ENCODE assay signal across 11 cellular contexts in the genomic region with DNA sequence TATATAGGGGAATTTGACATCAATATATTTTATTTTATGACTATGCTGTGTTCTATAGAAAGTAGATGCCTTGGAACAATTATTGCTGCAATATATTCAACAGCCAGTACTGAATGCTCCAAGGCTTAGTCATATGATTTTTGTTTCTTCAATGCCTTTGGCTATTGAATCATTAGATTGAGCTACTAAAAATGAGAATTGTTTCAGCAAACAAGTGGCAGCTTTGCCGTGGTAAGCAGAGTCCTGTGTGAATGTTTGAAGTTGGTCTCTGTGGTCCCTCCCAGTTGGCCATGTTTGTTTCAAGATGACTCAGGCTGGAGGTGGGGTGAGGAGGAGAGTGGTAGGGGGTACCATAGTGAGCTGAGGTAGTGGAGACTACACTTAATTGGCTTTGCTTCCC.
DNase-seq lines count a peak whose midpoint lies in the region; ATAC-seq and TF ChIP-seq lines count a peak whose summit lies in the region.
"Had no signal": no experiment of that assay in that cellular context is flagged by ENCODE, and none has a peak within 500 bp of the region (broad histone marks: within the 10 kb centered on the region; RNA-seq: fewer than 3 reads in every experiment).

No MANE protein-coding gene starts in this region.

- peak overlapping the region; percentile 99 for H3K27ac ChIP-seq in RWPE2 (ENCODE audit: poor library complexity, severe bottlenecking)
- H3K27ac ChIP-seq: neutrophil had no signal

- peaks cover 21% of the 10 kb centered on the region for H3K4me1 ChIP-seq in RWPE2 (ENCODE audit: insufficient read depth, poor library complexity, severe bottlenecking)

- H3K9me3 ChIP-seq in RWPE2 (ENCODE audit: severe bottlenecking) = peaks cover 1% of the 10 kb centered on the region
- H3K9me3 ChIP-seq: neutrophil had no signal

- ATAC-seq in GM18868 (IDR thresholded peaks at IDR 0.05; ENCODE audit: unreplicated experiment) (peak; percentile 81), RWPE2 (ENCODE audit: low read depth) (peak; percentile 83), HG02763 (IDR thresholded peaks at IDR 0.05; ENCODE audit: unreplicated experiment) (no peak), HG02759 (IDR thresholded peaks at IDR 0.05; ENCODE audit: unreplicated experiment) (no peak)

- H3K27me3 ChIP-seq in RWPE2 (ENCODE audit: insufficient read depth, poor library complexity, severe bottlenecking) = no peaks in the 10 kb centered on the region
- H3K27me3 ChIP-seq: neutrophil had no signal

- H3K36me3 ChIP-seq in RWPE2 (ENCODE audit: low read depth) = no peaks in the 10 kb centered on the region
- H3K36me3 ChIP-seq: neutrophil had no signal

- no peak overlapping the region for H3K4me3 ChIP-seq in RWPE2 (ENCODE audit: severe bottlenecking)
- H3K4me3 ChIP-seq in epithelial cell of proximal tubule (ENCODE audit: low read depth, low read length) = no peak overlapping the region

- no peak for TF ChIP-seq CTCF in RWPE2 (IDR thresholded peaks at IDR 0.05; ENCODE audit: poor library complexity, severe bottlenecking)
- TF ChIP-seq CTCF in epithelial cell of proximal tubule (conservative IDR thresholded peaks at IDR 0.05; ENCODE audit: low read depth, low read length) = no peak

- peak; percentile 72 for DNase-seq in RWPE2 (ENCODE audit: low spot score)
- peak; percentile 31 for DNase-seq in epithelial cell of proximal tubule (ENCODE audit: low read depth)
- peak; percentile 95 for DNase-seq in renal cortical epithelial cell (ENCODE audit: low read depth)
- no peak for DNase-seq in activated CD4-positive, CD25-positive, alpha-beta regulatory T cell (lab: John Stamatoyannopoulos, UW)
- DNase-seq in NCI-H146 (lab: John Stamatoyannopoulos, UW) = no peak
- DNase-seq: NCI-H1694; stimulated activated naive CD4-positive, alpha-beta T cell treated with Interleukin-2 at 50 U/mL for 16 hours had no signal

Comparison
In these comparisons a context has a peak if more than half of its experiments do, and no peak if none do; other contexts are left out.
1. ATAC-seq: peak in GM18868 (single experiment) and RWPE2 (single experiment); none in HG02763 (single experiment) and HG02759 (single experiment).
2. DNase-seq: peak in RWPE2 (single experiment), epithelial cell of proximal tubule (single experiment) and renal cortical epithelial cell (single experiment); none in activated CD4-positive, CD25-positive, alpha-beta regulatory T cell (0 of 4) and NCI-H146 (single experiment).